In the genomic region with DNA sequence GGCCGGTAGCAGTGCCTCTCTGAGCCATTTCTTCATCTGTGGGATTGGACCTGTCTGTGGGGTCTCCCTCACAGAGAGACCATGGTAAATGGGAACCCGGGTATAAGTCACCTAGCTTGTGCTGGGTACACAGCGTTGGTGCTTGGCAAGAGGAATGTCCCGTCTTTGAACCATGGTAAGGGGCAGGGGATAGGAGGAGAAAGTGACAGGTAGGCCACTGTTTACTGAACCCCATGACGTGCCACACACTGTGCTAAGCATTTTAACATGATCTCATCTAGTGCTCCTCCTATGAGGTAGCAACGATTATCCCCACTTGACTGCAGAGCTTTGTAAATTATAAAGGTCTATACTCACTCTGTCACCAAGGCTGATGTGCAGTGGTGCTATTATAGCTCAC, we compare ENCODE assay signal across 21 cellular contexts. TPM values are rescaled to one million over a fixed set of nuclear protein-coding genes. Genes with fewer than 3 reads are reported as not detected.
"Had no signal": no experiment of that assay in that cellular context is flagged by ENCODE, and none has a peak within 500 bp of the region (broad histone marks: within the 10 kb centered on the region; RNA-seq: fewer than 3 reads in every experiment).

No MANE protein-coding gene starts in this region.

- H3K27ac ChIP-seq: body of pancreas, VCaP had no signal

- DNase-seq: activated CD4-positive, alpha-beta memory T cell treated with anti-CD3 and anti-CD28 coated beads, Interleukin-2, amount 10 ng/mL, durations not matched to agents 7 days and 5 days; activated CD4-positive, alpha-beta T cell treated with anti-CD3 and anti-CD28 coated beads, Interleukin-2, amount 10 ng/mL, durations not matched to agents 24 days and 14 days; activated effector memory CD4-positive, alpha-beta T cell treated with Interleukin-2 at 50 U/mL for 16 hours; activated naive CD4-positive, alpha-beta T cell treated with anti-CD3 and anti-CD28 coated beads for 36 hours; activated T-cell treated with anti-CD3 and anti-CD28 coated beads, Interleukin-2, amount 50 U/mL, for 72 hours; body of pancreas; dermis blood vessel endothelial cell; effector CD8-positive, alpha-beta T cell; erythroblast; foreskin melanocyte; hippocampal formation; kidney glomerular epithelial cell; left ventricle myocardium inferior; natural killer cell; stimulated activated CD4-positive, alpha-beta T cell treated with anti-CD3 and anti-CD28 coated beads, Interleukin-1b, Interleukin-23, amount 100 ng/mL, for 48 hours; stimulated activated naive CD8-positive, alpha-beta T cell treated with anti-CD3 and anti-CD28 coated beads, Interleukin-15, amount 100 ng/mL, for 72 hours had no signal

- H3K36me3 ChIP-seq: left ventricle myocardium inferior had no signal

- H3K9me3 ChIP-seq: body of pancreas, left ventricle myocardium inferior had no signal

- H3K4me3 ChIP-seq: body of pancreas, left ventricle myocardium inferior, skin epidermis had no signal

RNA-seq across cellular contexts. Expression of a gene that starts 0.6 kb away (rescaled TPM):
- total RNA-seq: activated CD4-positive, alpha-beta memory T cell treated with anti-CD3 and anti-CD28 coated beads, Interleukin-2, amount 10 ng/mL, durations not matched to agents 7 days and 5 days; activated CD4-positive, alpha-beta T cell treated with anti-CD3 and anti-CD28 coated beads, Interleukin-2, amount 10 ng/mL, durations not matched to agents 24 days and 14 days; activated naive CD4-positive, alpha-beta T cell treated with anti-CD3 and anti-CD28 coated beads for 36 hours; body of pancreas; cardiac septum; dermis blood vessel endothelial cell; lung microvascular endothelial cell; progenitor cell of endocrine pancreas had no signal

RNA-seq across cellular contexts. Expression of a gene that starts 15.3 kb away (rescaled TPM):
- total RNA-seq: body of pancreas had no signal
